Comparison of ENCODE assay signal across 8 cellular contexts in genomic region chr1:50023292-50024159, GRCh38. TPM values are rescaled to one million over a fixed set of nuclear protein-coding genes. Genes with fewer than 3 reads are reported as not detected.
DNase-seq lines count a peak whose midpoint lies in the region; ATAC-seq and TF ChIP-seq lines count a peak whose summit lies in the region.

Gene AGBL4, minus strand, starts transcription at chr1:50023954.

- no peaks in the 10 kb centered on the region for H3F3A ChIP-seq in neural cell (ENCODE audit: insufficient read depth, low read length, poor library complexity, severe bottlenecking)

- H3K9ac ChIP-seq in HUES48 (ENCODE audit: low read depth, low read length) (no peak within 1 kb of the TSS; the same call in 1 of the 2 replicates), neural cell (ENCODE audit: low read length) (peak within 1 kb of the TSS; percentile 32)

- no peak for TF ChIP-seq RAD21 in neural cell (conservative IDR thresholded peaks at IDR 0.05)

- H3K36me3 ChIP-seq in HUES48 (ENCODE audit: control insufficient read depth, insufficient read depth, low read length) (no peaks in the 10 kb centered on the region), neural cell (ENCODE audit: insufficient read depth, low read length) (no peaks in the 10 kb centered on the region)

- 0 out of 2 replicates have a peak, but pooled peaks cover 5% of the 10 kb centered on the region for H3K4me1 ChIP-seq in HUES48 (ENCODE audit: control insufficient read depth, insufficient read depth, low read length)

- no peaks in the 10 kb centered on the region for H4K20me1 ChIP-seq in neural cell (ENCODE audit: insufficient read depth)

- H3K79me2 ChIP-seq in neural cell (replicated peaks; ENCODE audit: insufficient read depth, low read length): no peaks in the 10 kb centered on the region

- H3K27me3 ChIP-seq in HUES48 (ENCODE audit: control insufficient read depth, insufficient read depth, low read length) (peaks cover 27% of the 10 kb centered on the region), neural cell (ENCODE audit: insufficient read depth, low read depth, low read length) (no peaks in the 10 kb centered on the region)

- no peaks in the 10 kb centered on the region for H3K9me2 ChIP-seq in neural cell (ENCODE audit: insufficient read depth, low read length)

- no peak within 1 kb of the TSS for H3K27ac ChIP-seq in HUES48 (ENCODE audit: low read depth, low read length)
- no peak within 1 kb of the TSS for H3K27ac ChIP-seq in neural cell (ENCODE audit: low read length)

- no peak for DNase-seq in CD14-positive monocyte (ENCODE audit: low spot score)
- peak; percentile 5 for DNase-seq in T-helper 2 cell treated with Interferon-gamma antibody and Interleukin-4, amounts not matched to agents 5 μg/mL and 100 μg/mL, for 36 hours (ENCODE audit: low spot score)
- peak; percentile 8 for DNase-seq in fibroblast of pulmonary artery (ENCODE audit: low read depth)
- no peak for DNase-seq in NCI-H1048 (lab: John Stamatoyannopoulos, UW)

- H3K9me3 ChIP-seq in HUES48 (ENCODE audit: control insufficient read depth, insufficient read depth, low read length) (no peaks in the 10 kb centered on the region), neural cell (ENCODE audit: low read length) (no peaks in the 10 kb centered on the region)

- peak within 1 kb of the TSS; percentile 61 to 81 for H3K4me3 Mint-ChIP-seq in CD14-positive monocyte
- peak within 1 kb of the TSS; percentile 31 for H3K4me3 Mint-ChIP-seq in T-helper 2 cell treated with Interferon-gamma antibody and Interleukin-4, amounts not matched to agents 5 μg/mL and 100 μg/mL, for 36 hours

- TF ChIP-seq CTCF in CD14-positive monocyte (IDR thresholded peaks at IDR 0.05): no peak
- TF ChIP-seq CTCF in fibroblast of pulmonary artery (IDR thresholded peaks at IDR 0.05; ENCODE audit: low read length, missing control alignments): no peak
- TF ChIP-seq CTCF in neural cell (IDR thresholded peaks at IDR 0.05; ENCODE audit: poor library complexity, severe bottlenecking): no peak

- intact Hi-C loops in CD14-positive monocyte (cut with micrococcal nuclease): no loop called here

- TF ChIP-seq EP300 in neural cell (conservative IDR thresholded peaks at IDR 0.05; ENCODE audit: poor library complexity, severe bottlenecking): peak; percentile 30

- no peak within 1 kb of the TSS for H3K27ac Mint-ChIP-seq in CD14-positive monocyte
- H3K27ac Mint-ChIP-seq in T-helper 2 cell treated with Interferon-gamma antibody and Interleukin-4, amounts not matched to agents 5 μg/mL and 100 μg/mL, for 36 hours: no peak within 1 kb of the TSS

- H3K4me3 ChIP-seq in HUES48 (ENCODE audit: low read depth, low read length) (peak within 1 kb of the TSS; percentile 73), fibroblast of pulmonary artery (replicated peaks; ENCODE audit: low read depth, low read length) (peak within 1 kb of the TSS; percentile 45), neural cell (ENCODE audit: low read length) (peak within 1 kb of the TSS; percentile 66)

- ATAC-seq in GM21737 (IDR thresholded peaks at IDR 0.05; ENCODE audit: unreplicated experiment): no peak
- no peak for ATAC-seq in GM21576 (IDR thresholded peaks at IDR 0.05; ENCODE audit: unreplicated experiment)

- peaks cover 0 to 7% (median 0%) of the 10 kb centered on the region in 7 donors for H3K9me3 Mint-ChIP-seq in CD14-positive monocyte
- no peaks in the 10 kb centered on the region for H3K9me3 Mint-ChIP-seq in T-helper 2 cell treated with Interferon-gamma antibody and Interleukin-4, amounts not matched to agents 5 μg/mL and 100 μg/mL, for 36 hours

- H3K4me2 ChIP-seq in neural cell (ENCODE audit: low read length): no peak within 1 kb of the TSS

- no peak within 1 kb of the TSS for H2AFZ ChIP-seq in neural cell (ENCODE audit: low read depth, low read length)

- H3K36me3 Mint-ChIP-seq in CD14-positive monocyte: no peaks in the 10 kb centered on the region
- H3K36me3 Mint-ChIP-seq in T-helper 2 cell treated with Interferon-gamma antibody and Interleukin-4, amounts not matched to agents 5 μg/mL and 100 μg/mL, for 36 hours (ENCODE audit: low read depth): no peaks in the 10 kb centered on the region

- H3K4me1 Mint-ChIP-seq in CD14-positive monocyte: peaks cover 10% of the 10 kb centered on the region
- H3K4me1 Mint-ChIP-seq in T-helper 2 cell treated with Interferon-gamma antibody and Interleukin-4, amounts not matched to agents 5 μg/mL and 100 μg/mL, for 36 hours (ENCODE audit: low read depth): no peaks in the 10 kb centered on the region

- H3K27me3 Mint-ChIP-seq in CD14-positive monocyte (ENCODE audit: low read depth in 3 of 3): peaks cover 6 to 18% (median 18%) of the 10 kb centered on the region in 3 donors
- peaks cover 5% of the 10 kb centered on the region for H3K27me3 Mint-ChIP-seq in T-helper 2 cell treated with Interferon-gamma antibody and Interleukin-4, amounts not matched to agents 5 μg/mL and 100 μg/mL, for 36 hours (ENCODE audit: low read depth)

TF ChIP-seq in neural cell, 6 proteins besides CTCF, POLR2A, EP300 and RAD21:
- TF ChIP-seq MXI1 (conservative IDR thresholded peaks at IDR 0.05; ENCODE audit: poor library complexity, severe bottlenecking): peak; percentile 59
- peak; percentile 9 for TF ChIP-seq SMC3 (conservative IDR thresholded peaks at IDR 0.05; ENCODE audit: poor library complexity)
- no peak for TF ChIP-seq POLR2AphosphoS5 (IDR thresholded peaks at IDR 0.05)

RNA-seq across cellular contexts. Expression of gene AGBL4, which starts in this region (rescaled TPM):
- not detected for polyA plus RNA-seq in CD14-positive monocyte
- 1.2 and 1.3 TPM in 2 replicates for polyA plus RNA-seq in neural cell
- 4.4 TPM in 2 replicates for polyA minus RNA-seq in neural cell

Comparison
In these comparisons a context has a peak if more than half of its experiments do, and no peak if none do; other contexts are left out.
1. DNase-seq: peak in T-helper 2 cell treated with Interferon-gamma antibody and Interleukin-4, amounts not matched to agents 5 μg/mL and 100 μg/mL, for 36 hours (single experiment) and fibroblast of pulmonary artery (single experiment); none in CD14-positive monocyte (single experiment) and NCI-H1048 (single experiment).
2. Peak in every context shown above with its lines, with median percentiles within 50 percentile points of each other: H3K4me3 ChIP-seq.